8 cellular contexts compared by ENCODE assay signal in the genomic region with DNA sequence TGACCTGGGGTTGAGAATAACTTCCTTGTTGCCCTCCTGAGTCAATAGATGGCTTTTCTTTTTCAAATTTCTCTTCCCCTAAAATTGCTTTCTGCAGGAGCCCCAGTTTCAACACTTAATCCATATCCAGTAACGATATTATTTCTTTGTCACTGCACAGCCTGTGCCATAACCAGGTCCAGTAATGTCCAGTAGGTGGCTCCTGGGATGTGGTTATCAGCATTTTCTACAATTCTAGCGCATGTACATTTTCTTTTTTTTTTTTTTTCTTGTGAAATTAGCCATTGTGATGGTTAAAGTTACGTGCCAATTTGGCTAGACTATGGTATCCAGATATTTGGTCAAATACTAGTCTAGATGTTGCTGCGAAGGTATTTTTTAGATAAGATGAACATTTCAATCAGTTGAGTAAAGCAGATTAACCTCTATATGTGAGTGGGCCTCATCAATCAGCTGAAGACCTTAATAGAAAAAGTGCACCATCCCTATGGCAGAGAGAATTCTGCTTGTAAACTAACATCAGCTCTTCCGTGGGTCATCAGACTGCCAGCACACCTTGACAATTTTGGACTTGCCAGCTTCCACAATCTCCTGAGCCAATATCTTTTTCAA.
DNase-seq lines count a peak whose midpoint lies in the region; ATAC-seq, FAIRE-seq and TF ChIP-seq lines count a peak whose summit lies in the region.

No MANE protein-coding gene starts in this region.

- H3K27me3 ChIP-seq in astrocyte (ENCODE audit: insufficient read depth, low read length): no peaks in the 10 kb centered on the region
- H3K27me3 ChIP-seq in right lobe of liver: no peaks in the 10 kb centered on the region
- no peaks in the 10 kb centered on the region for H3K27me3 ChIP-seq in prostate gland (replicated peaks; ENCODE audit: insufficient read depth)

- peaks cover 4% of the 10 kb centered on the region for H3K4me1 Mint-ChIP-seq in astrocyte (ENCODE audit: low read depth, unreplicated experiment)
- no peaks in the 10 kb centered on the region for H3K4me1 Mint-ChIP-seq in activated T-cell treated with anti-CD3 and anti-CD28 coated beads, Interleukin-2, amount 50 U/mL, for 72 hours (ENCODE audit: low read depth)

- H3K4me1 ChIP-seq in astrocyte (ENCODE audit: insufficient read depth, low read length): no peaks in the 10 kb centered on the region
- no peaks in the 10 kb centered on the region for H3K4me1 ChIP-seq in right lobe of liver
- H3K4me1 ChIP-seq in prostate gland (replicated peaks): no peaks in the 10 kb centered on the region

- no peaks in the 10 kb centered on the region for H4K20me1 ChIP-seq in astrocyte (ENCODE audit: insufficient read depth, low read length)

- H3K4me2 ChIP-seq in astrocyte (ENCODE audit: low read length): no peak overlapping the region

- no peaks in the 10 kb centered on the region for H3K27me3 Mint-ChIP-seq in astrocyte (ENCODE audit: low read depth, unreplicated experiment)
- peaks cover 5% of the 10 kb centered on the region for H3K27me3 Mint-ChIP-seq in activated T-cell treated with anti-CD3 and anti-CD28 coated beads, Interleukin-2, amount 50 U/mL, for 72 hours (ENCODE audit: low read depth)

- H3K27ac ChIP-seq in astrocyte (ENCODE audit: low read depth, low read length) (no peak overlapping the region), right lobe of liver (no peak overlapping the region), prostate gland (no peak overlapping the region)

- ATAC-seq in right lobe of liver: peak in 3 of 4 donors; percentile 48 to 67 (median 55)
- ATAC-seq in activated T-cell treated with anti-CD3 and anti-CD28 coated beads, Interleukin-2, amount 50 U/mL, for 72 hours (replicated peaks in 1 of 2): no peak

- H3K9ac ChIP-seq in astrocyte (ENCODE audit: low read length): no peak overlapping the region

- no peaks in the 10 kb centered on the region for H3K36me3 Mint-ChIP-seq in astrocyte (ENCODE audit: low read depth, unreplicated experiment)
- H3K36me3 Mint-ChIP-seq in activated T-cell treated with anti-CD3 and anti-CD28 coated beads, Interleukin-2, amount 50 U/mL, for 72 hours (ENCODE audit: insufficient read depth in 2 of 2): no peaks in the 10 kb centered on the region

- TF ChIP-seq CTCF in astrocyte (IDR thresholded peaks at IDR 0.05; ENCODE audit: insufficient read depth, low read depth, low read length) (peak; percentile 61), right lobe of liver (IDR thresholded peaks at IDR 0.05) (peak; percentile 45 to 51 (median 47)), prostate gland (IDR thresholded peaks at IDR 0.05) (peak in 2 of 4 experiments; percentile 16 to 32)

- no peaks in the 10 kb centered on the region for H3K79me2 ChIP-seq in astrocyte (ENCODE audit: insufficient read depth, low read length)

- intact Hi-C loops in right lobe of liver (cut with DNase I): no loop called here
- intact Hi-C loops in prostate gland (cut with DNase I): no loop called here

- 41% methylated on average over 5 of the region's 5 CpGs for WGBS in right lobe of liver (ENCODE audit: insufficient coverage, low coverage, low lambda C conversion rate, missing lambda C conversion rate)
- WGBS in prostate gland: 58% methylated on average over 5 of the region's 5 CpGs

- H3K27ac Mint-ChIP-seq in astrocyte (ENCODE audit: unreplicated experiment): no peak overlapping the region
- no peak overlapping the region for H3K27ac Mint-ChIP-seq in activated T-cell treated with anti-CD3 and anti-CD28 coated beads, Interleukin-2, amount 50 U/mL, for 72 hours

- no peak overlapping the region for H3K4me3 ChIP-seq in astrocyte (ENCODE audit: insufficient read depth, low read depth, low read length)
- no peak overlapping the region for H3K4me3 ChIP-seq in right lobe of liver
- H3K4me3 ChIP-seq in prostate gland: no peak overlapping the region

- DNase-seq in COLO829 (ENCODE audit: low spot score) (peak; percentile 56), HPDE6-E6E7 (ENCODE audit: extremely low spot score) (peak; percentile 45), astrocyte (ENCODE audit: low read depth) (peak; percentile 8), right lobe of liver (no peak), frontal cortex (ENCODE audit: low spot score in 2 of 2) (no peak), SIG-M5 (lab: John Stamatoyannopoulos, UW) (no peak), prostate gland (ENCODE audit: low spot score) (no peak)
- no peak for DNase-seq in activated T-cell treated with anti-CD3 and anti-CD28 coated beads, Interleukin-2, amount 50 U/mL, for 72 hours

- no peak for FAIRE-seq in astrocyte (lab: Jason Lieb, UNC)
- no peak for FAIRE-seq in frontal cortex (lab: Jason Lieb, UNC)

- H3K9me3 Mint-ChIP-seq in astrocyte (ENCODE audit: unreplicated experiment): no peaks in the 10 kb centered on the region
- peaks cover 0 to 3% of the 10 kb centered on the region in 2 donors for H3K9me3 Mint-ChIP-seq in activated T-cell treated with anti-CD3 and anti-CD28 coated beads, Interleukin-2, amount 50 U/mL, for 72 hours

- H2AFZ ChIP-seq in astrocyte (ENCODE audit: low read depth, low read length): no peak overlapping the region

- H3K9me3 ChIP-seq in astrocyte (ENCODE audit: insufficient read depth, low read depth, low read length) (no peaks in the 10 kb centered on the region), right lobe of liver (no peaks in the 10 kb centered on the region), prostate gland (no peaks in the 10 kb centered on the region)

- no peaks in the 10 kb centered on the region for H3K36me3 ChIP-seq in astrocyte (ENCODE audit: insufficient read depth, low read length)
- H3K36me3 ChIP-seq in right lobe of liver: no peaks in the 10 kb centered on the region
- H3K36me3 ChIP-seq in prostate gland: no peaks in the 10 kb centered on the region

- no peak for TF ChIP-seq POLR2A in right lobe of liver (IDR thresholded peaks at IDR 0.05)
- no peak for TF ChIP-seq POLR2A in prostate gland (IDR thresholded peaks at IDR 0.05)

- no peak overlapping the region for H3K4me3 Mint-ChIP-seq in astrocyte (ENCODE audit: unreplicated experiment)
- H3K4me3 Mint-ChIP-seq in activated T-cell treated with anti-CD3 and anti-CD28 coated beads, Interleukin-2, amount 50 U/mL, for 72 hours: no peak overlapping the region

Comparison
In these comparisons a context has a peak if more than half of its experiments do, and no peak if none do; other contexts are left out.
1. DNase-seq: peak in COLO829 (single experiment), HPDE6-E6E7 (single experiment) and astrocyte (single experiment); none in right lobe of liver (0 of 3), frontal cortex (0 of 2), SIG-M5 (single experiment), activated T-cell treated with anti-CD3 and anti-CD28 coated beads, Interleukin-2, amount 50 U/mL, for 72 hours (0 of 2) and prostate gland (single experiment).
2. ATAC-seq: peak in right lobe of liver (3 of 4); none in activated T-cell treated with anti-CD3 and anti-CD28 coated beads, Interleukin-2, amount 50 U/mL, for 72 hours (0 of 2).